8 cellular contexts compared by ENCODE assay signal in the genomic region with DNA sequence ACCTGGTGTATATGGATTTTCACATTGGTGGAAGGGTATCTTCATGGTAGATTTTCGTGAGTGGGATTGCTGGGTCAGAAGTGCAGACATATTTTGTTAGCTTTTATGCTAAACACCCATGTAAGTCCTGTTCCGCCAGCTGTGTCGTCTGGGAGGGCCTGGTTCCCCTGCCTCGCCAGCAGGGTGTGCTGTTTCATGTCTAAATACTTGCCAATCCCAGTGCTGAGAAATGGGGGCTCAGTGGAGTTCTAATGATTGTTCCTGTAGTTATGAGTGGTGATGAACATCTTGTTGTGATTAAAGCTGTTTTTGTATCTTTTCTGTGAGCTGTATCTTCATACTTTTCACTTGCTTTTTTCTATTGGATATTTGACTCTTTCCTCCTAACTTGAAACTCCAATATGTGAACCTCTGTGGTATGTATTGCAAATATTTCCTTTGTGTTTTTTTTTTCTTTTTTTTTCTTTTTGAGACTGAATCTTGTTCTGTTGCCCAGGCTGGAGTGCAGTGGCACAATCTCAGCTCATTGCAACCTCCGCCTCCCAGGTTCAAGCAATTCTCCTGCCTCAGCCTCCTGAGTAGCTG. TPM values are rescaled to one million over a fixed set of nuclear protein-coding genes. Genes with fewer than 3 reads are reported as not detected.
DNase-seq lines count a peak whose midpoint lies in the region; ATAC-seq and TF ChIP-seq lines count a peak whose summit lies in the region.

No MANE protein-coding gene starts in this region.

- H3K27me3 Mint-ChIP-seq in WTC11 (ENCODE audit: low read depth), result no peaks in the 10 kb centered on the region

- TF ChIP-seq POLR2A in IMR-90 (IDR thresholded peaks at IDR 0.05; ENCODE audit: low read depth, low read length), result no peak

- H3K14ac ChIP-seq in IMR-90 (replicated peaks; ENCODE audit: low read depth, low read length) (no peak overlapping the region), trophoblast cell (ENCODE audit: low read length) (no peak overlapping the region)

- peaks cover 11% of the 10 kb centered on the region for H3K9me1 ChIP-seq in IMR-90 (ENCODE audit: insufficient read depth, low read length)

- H4K91ac ChIP-seq in IMR-90 (ENCODE audit: insufficient read depth, low read depth, low read length) (no peak overlapping the region), trophoblast cell (ENCODE audit: low read depth, low read length) (no peak overlapping the region)

- in situ Hi-C loops in IMR-90 (cut with MboI; ENCODE audit: low sequenced_read_pairs), result no loop called here

- POLR2A ChIA-PET in IMR-90 (lab: Charles Lee; ENCODE audit: unreplicated experiment), result interaction anchor here (0.7 to 0.9 kb wide), 2 partner anchors 33 to 90 kb away, joined by 3 to 4 read pairs; a partner anchor contains a TSS
- POLR2A ChIA-PET in WTC11 (lab: Charles Lee), result no interaction called here

- CTCF ChIA-PET in IMR-90 (lab: Yijun Ruan, JAX), result interaction anchor here (0.6 to 2.0 kb wide), 8 partner anchors 9 to 189 kb away, joined by 3 to 11 read pairs (median 3); a partner anchor contains a TSS
- CTCF ChIA-PET in WTC11 (lab: Charles Lee), result interaction anchor here (0.5 to 5.1 kb wide), 32 partner anchors 8 to 211 kb away, joined by 3 to 49 read pairs (median 4); a partner anchor contains a TSS

- no peaks in the 10 kb centered on the region; the same call in 1 of the 2 replicates for H3K36me3 Mint-ChIP-seq in WTC11

- H3K27me3 ChIP-seq in IMR-90 (ENCODE audit: control insufficient read depth, insufficient read depth, low read length) (no peaks in the 10 kb centered on the region), trophoblast cell (ENCODE audit: insufficient read depth, low read length) (no peaks in the 10 kb centered on the region)

- H3K23ac ChIP-seq in IMR-90 (ENCODE audit: low read depth, low read length) (no peak overlapping the region; the same call in 1 of the 2 replicates), trophoblast cell (ENCODE audit: low read length) (no peak overlapping the region)

- H3K27ac Mint-ChIP-seq in WTC11, result 0 out of 2 replicates have a peak overlapping the region, but pooled peaks have one; percentile 43

- H2BK12ac ChIP-seq in trophoblast cell (ENCODE audit: low read length), result no peak overlapping the region

- H2BK5ac ChIP-seq in IMR-90 (ENCODE audit: low read depth, low read length, poor library complexity, severe bottlenecking), result no peak overlapping the region
- H2BK5ac ChIP-seq in trophoblast cell (ENCODE audit: low read depth, low read length, poor library complexity), result peak overlapping the region; percentile 10

- H3K79me1 ChIP-seq in IMR-90 (ENCODE audit: low read depth in 1 of 2, low read length in 2 of 2) (peaks cover 35 to 92% of the 10 kb centered on the region in 2 experiments), trophoblast cell (ENCODE audit: low read length) (no peaks in the 10 kb centered on the region)

- peak overlapping the region; percentile 5 for H2AK9ac ChIP-seq in IMR-90 (replicated peaks; ENCODE audit: low read depth, low read length, poor library complexity)

- peak; percentile 69 for ATAC-seq in IMR-90 (ENCODE audit: low read depth)
- ATAC-seq in WTC11, result peak; percentile 78
- ATAC-seq in esophagus mucosa, result peak; percentile 43
- ATAC-seq in GM18867 (IDR thresholded peaks at IDR 0.05; ENCODE audit: unreplicated experiment), result no peak
- no peak for ATAC-seq in HG03521 (IDR thresholded peaks at IDR 0.05; ENCODE audit: unreplicated experiment)
- ATAC-seq in GM18511 (IDR thresholded peaks at IDR 0.05; ENCODE audit: unreplicated experiment), result no peak

- H3K4me1 ChIP-seq in IMR-90 (ENCODE audit: control insufficient read depth, insufficient read depth, low read length), result no peaks in the 10 kb centered on the region
- peaks cover 5 to 6% of the 10 kb centered on the region in 2 experiments for H3K4me1 ChIP-seq in trophoblast cell (ENCODE audit: control insufficient read depth in 1 of 2, insufficient read depth in 2 of 2, low read length in 2 of 2)

- DNase-seq in EH (ENCODE audit: low read depth), result peak; percentile 78
- peak; percentile 71 for DNase-seq in IMR-90
- peak; percentile 66 for DNase-seq in WTC11 (ENCODE audit: low spot score)
- peak; percentile 66 to 73 for DNase-seq in trophoblast cell

- no peak overlapping the region for H3K56ac ChIP-seq in IMR-90 (ENCODE audit: extremely low read depth, insufficient read depth, low read length)

- H3K9ac ChIP-seq in IMR-90 (ENCODE audit: low read depth, low read length), result no peak overlapping the region
- no peak overlapping the region for H3K9ac ChIP-seq in trophoblast cell (ENCODE audit: low read length)

- no peak overlapping the region for H4K8ac ChIP-seq in IMR-90 (ENCODE audit: low read depth in 2 of 2, low read length in 2 of 2)
- H4K8ac ChIP-seq in trophoblast cell (ENCODE audit: low read depth, low read length), result no peak overlapping the region

- no peak overlapping the region for H3K4me3 Mint-ChIP-seq in WTC11

- no peak overlapping the region for H2BK15ac ChIP-seq in IMR-90 (ENCODE audit: low read depth, low read length)

- H3K79me2 ChIP-seq in trophoblast cell (ENCODE audit: control insufficient read depth, insufficient read depth, low read length, poor library complexity), result peaks cover 43% of the 10 kb centered on the region

- no peak overlapping the region for H3K4ac ChIP-seq in IMR-90 (ENCODE audit: low read depth, low read length)
- H3K4ac ChIP-seq in trophoblast cell (ENCODE audit: low read depth, low read length), result peak overlapping the region; percentile 56

- H3K36me3 ChIP-seq in IMR-90 (ENCODE audit: control insufficient read depth, insufficient read depth, low read length) (peaks cover 21% of the 10 kb centered on the region; the same call in 1 of the 2 replicates), trophoblast cell (ENCODE audit: control insufficient read depth in 1 of 2, insufficient read depth in 2 of 2, low read length in 2 of 2) (peaks cover 28 to 34% of the 10 kb centered on the region in 2 experiments)

- BruUV-seq in IMR-90 (replicated peaks; lab: Mats Ljungman, UMichigan), result no TSS peak

- H3K27ac ChIP-seq in IMR-90 (ENCODE audit: insufficient read depth, low read length), result no peak overlapping the region
- H3K27ac ChIP-seq in trophoblast cell (ENCODE audit: low read depth, low read length), result no peak overlapping the region

- WGBS in IMR-90 (ENCODE audit: extremely low coverage in 2 of 2, insufficient read length in 1 of 2), 2 experiments, result 80% methylated on average over 2 of the region's 5 CpGs; no CpG with 5 or more reads in 1 of the 2 experiments
- no CpG with 5 or more reads among the region's 5 CpGs for WGBS in trophoblast cell (ENCODE audit: extremely low coverage, insufficient coverage, insufficient read length)

- intact Hi-C loops in IMR-90 (cut with micrococcal nuclease), result no loop called here

- H3K9me3 Mint-ChIP-seq in WTC11, result no peaks in the 10 kb centered on the region

- peaks cover 93% of the 10 kb centered on the region for H4K20me1 ChIP-seq in IMR-90 (ENCODE audit: insufficient read depth, low read length)

- H3K4me3 ChIP-seq in IMR-90 (ENCODE audit: insufficient read depth, low read depth, low read length) (no peak overlapping the region), trophoblast cell (ENCODE audit: low read depth, low read length) (no peak overlapping the region)

- TF ChIP-seq CTCF in IMR-90 (conservative IDR thresholded peaks at IDR 0.05; ENCODE audit: low read depth, low read length), result peak; percentile 62
- peak; percentile 44 for TF ChIP-seq CTCF in WTC11 (IDR thresholded peaks at IDR 0.05)

- dilution Hi-C loops in IMR-90 (cut with HindIII; ENCODE audit: low sequenced_read_pairs, unreplicated experiment), result no loop called here

- H4K12ac ChIP-seq in trophoblast cell (ENCODE audit: low read depth, low read length), result no peak overlapping the region

- H2BK120ac ChIP-seq in IMR-90 (ENCODE audit: low read depth, low read length) (no peak overlapping the region), trophoblast cell (ENCODE audit: insufficient read depth, low read length, poor library complexity) (no peak overlapping the region)

- H2AK5ac ChIP-seq in IMR-90 (ENCODE audit: low read depth, low read length) (no peak overlapping the region), trophoblast cell (ENCODE audit: low read length) (no peak overlapping the region)

- H2AFZ ChIP-seq in IMR-90 (replicated peaks; ENCODE audit: low read length, poor library complexity) (no peak overlapping the region), trophoblast cell (ENCODE audit: insufficient read depth, low read length, poor library complexity) (no peak overlapping the region)

- peaks cover 3% of the 10 kb centered on the region; the same call in 1 of the 2 replicates for H3K4me1 Mint-ChIP-seq in WTC11

- H3K9me3 ChIP-seq in IMR-90 (ENCODE audit: control insufficient read depth, insufficient read depth, low read length) (no peaks in the 10 kb centered on the region), trophoblast cell (ENCODE audit: insufficient read depth, low read depth, low read length) (peaks cover 4% of the 10 kb centered on the region)

- peak; percentile 48 for TF ChIP-seq RAD21 in IMR-90 (IDR thresholded peaks at IDR 0.05; ENCODE audit: low read length)

- no peak overlapping the region for H4K5ac ChIP-seq in IMR-90 (ENCODE audit: low read depth, low read length)

- H3K18ac ChIP-seq in IMR-90 (ENCODE audit: low read depth, low read length) (no peak overlapping the region), trophoblast cell (ENCODE audit: low read length) (no peak overlapping the region)

- no peak overlapping the region for H2BK20ac ChIP-seq in IMR-90 (ENCODE audit: low read depth, low read length)

- H3K4me2 ChIP-seq in IMR-90 (ENCODE audit: low read depth, low read length) (no peak overlapping the region), trophoblast cell (ENCODE audit: low read length) (no peak overlapping the region)

TF ChIP-seq in IMR-90, 13 proteins besides CTCF, POLR2A, EP300 and RAD21 (continues in another document):
- no peak for TF ChIP-seq MAZ (IDR thresholded peaks at IDR 0.05; ENCODE audit: borderline replicate concordance, low read depth, low read length)
- no peak for TF ChIP-seq RCOR1 (IDR thresholded peaks at IDR 0.05; ENCODE audit: insufficient replicate concordance, low read length)
- no peak for TF ChIP-seq CEBPB (IDR thresholded peaks at IDR 0.05; ENCODE audit: low read depth, low read length)

TF ChIP-seq in WTC11, 78 proteins besides CTCF, POLR2A, EP300 and RAD21:
- no peak for TF ChIP-seq ZNF232 (CRISPR knock-in tag; IDR thresholded peaks at IDR 0.05)
- TF ChIP-seq ZNF317 (CRISPR knock-in tag; IDR thresholded peaks at IDR 0.05; ENCODE audit: borderline replicate concordance, low read depth), result 0 out of 2 replicates have a peak, but pooled peaks have one; percentile 40

RNA-seq across cellular contexts. Expression of a gene that starts 32.7 kb away (rescaled TPM):
- 5.0 TPM in 2 replicates for total RNA-seq in IMR-90 (2012; rRNA removed)
- 17.9 and 20.8 TPM in 2 replicates for polyA plus RNA-seq in IMR-90 (2012; rRNA removed)
- 9.5 and 17.5 TPM in 2 replicates for polyA plus RNA-seq in IMR-90 (2012; cell fraction: cytosol; rRNA removed)
- 37.9 and 61.0 TPM in 2 replicates for polyA plus RNA-seq in IMR-90 (2012; cell fraction: nucleus; rRNA removed; ENCODE audit: low replicate concordance)
- 43.2 to 56.0 TPM (median 53.1 TPM) in 3 replicates for total RNA-seq in WTC11 (2021)
- 22.4 TPM for total RNA-seq in esophagus mucosa
- 37.1 and 37.3 TPM in 2 replicates for polyA plus RNA-seq in trophoblast cell (2013)

Comparison
In these comparisons a context has a peak if more than half of its experiments do, and no peak if none do; other contexts are left out.
1. ATAC-seq: peak in IMR-90 (single experiment), WTC11 (single experiment) and esophagus mucosa (single experiment); none in GM18867 (single experiment), HG03521 (single experiment) and GM18511 (single experiment).
2. Peak in every context shown above with its lines, with median percentiles within 50 percentile points of each other: DNase-seq.